Comparison of ENCODE assay signal across 20 cellular contexts in genomic region chr4:14022428-14022827, GRCh38.
DNase-seq lines count a peak whose midpoint lies in the region; TF ChIP-seq lines count a peak whose summit lies in the region.
"Had no signal": no experiment of that assay in that cellular context is flagged by ENCODE, and none has a peak within 500 bp of the region (broad histone marks: within the 10 kb centered on the region; RNA-seq: fewer than 3 reads in every experiment).

No MANE protein-coding gene starts in this region.

- CTCF ChIA-PET in activated CD4-positive, alpha-beta memory T cell treated with anti-CD3 and anti-CD28 coated beads, Interleukin-2, amount 10 ng/mL, durations not matched to agents 7 days and 5 days (lab: Charles Lee): no interaction called here

- H3K4me1 Mint-ChIP-seq in activated CD4-positive, alpha-beta memory T cell treated with anti-CD3 and anti-CD28 coated beads, Interleukin-2, amount 10 ng/mL, durations not matched to agents 7 days and 5 days: no peaks in the 10 kb centered on the region

- H3K27ac Mint-ChIP-seq in activated CD4-positive, alpha-beta memory T cell treated with anti-CD3 and anti-CD28 coated beads, Interleukin-2, amount 10 ng/mL, durations not matched to agents 7 days and 5 days: no peak overlapping the region
- H3K27ac Mint-ChIP-seq: stimulated activated naive CD8-positive, alpha-beta T cell treated with anti-CD3 and anti-CD28 coated beads, Interleukin-15, Interleukin-2, amounts not matched to agents 100 ng/mL and 50 ng/mL, for 24 hours had no signal

- H3K4me3 ChIP-seq in cardiac fibroblast (replicated peaks in 1 of 2; ENCODE audit: low read depth in 2 of 2, low read length in 2 of 2): no peak overlapping the region
- H3K4me3 ChIP-seq: body of pancreas, mucosa of descending colon, SJSA1 had no signal

- peaks cover 7% of the 10 kb centered on the region for H3K9me3 Mint-ChIP-seq in activated CD4-positive, alpha-beta memory T cell treated with anti-CD3 and anti-CD28 coated beads, Interleukin-2, amount 10 ng/mL, durations not matched to agents 7 days and 5 days
- H3K9me3 Mint-ChIP-seq: stimulated activated naive CD8-positive, alpha-beta T cell treated with anti-CD3 and anti-CD28 coated beads, Interleukin-15, Interleukin-2, amounts not matched to agents 100 ng/mL and 50 ng/mL, for 24 hours had no signal

- no peak overlapping the region for H3K4me3 Mint-ChIP-seq in activated CD4-positive, alpha-beta memory T cell treated with anti-CD3 and anti-CD28 coated beads, Interleukin-2, amount 10 ng/mL, durations not matched to agents 7 days and 5 days
- H3K4me3 Mint-ChIP-seq: stimulated activated naive CD8-positive, alpha-beta T cell treated with anti-CD3 and anti-CD28 coated beads, Interleukin-15, Interleukin-2, amounts not matched to agents 100 ng/mL and 50 ng/mL, for 24 hours had no signal

- TF ChIP-seq CTCF in cardiac fibroblast (IDR thresholded peaks at IDR 0.05; ENCODE audit: low read depth, low read length): no peak

- H3K27me3 Mint-ChIP-seq in activated CD4-positive, alpha-beta memory T cell treated with anti-CD3 and anti-CD28 coated beads, Interleukin-2, amount 10 ng/mL, durations not matched to agents 7 days and 5 days: no peaks in the 10 kb centered on the region

- H3K36me3 Mint-ChIP-seq in activated CD4-positive, alpha-beta memory T cell treated with anti-CD3 and anti-CD28 coated beads, Interleukin-2, amount 10 ng/mL, durations not matched to agents 7 days and 5 days (ENCODE audit: low read depth): no peaks in the 10 kb centered on the region

- POLR2A ChIA-PET in activated CD4-positive, alpha-beta memory T cell treated with anti-CD3 and anti-CD28 coated beads, Interleukin-2, amount 10 ng/mL, durations not matched to agents 7 days and 5 days (lab: Charles Lee): no interaction called here

- DNase-seq in AG08396 (ENCODE audit: low spot score): peak; percentile 34
- peak; percentile 64 for DNase-seq in LHCN-M2 (ENCODE audit: low read depth)
- DNase-seq in cardiac fibroblast (ENCODE audit: low read depth in 2 of 2): peak; percentile 14 to 38
- DNase-seq in kidney tubule cell (ENCODE audit: low spot score): peak; percentile 80
- no peak for DNase-seq in NCI-H2107 treated with DMSO at 0.1 percent for 48 hours (lab: John Stamatoyannopoulos, UW; ENCODE audit: unreplicated experiment)
- DNase-seq in NCI-H510A (lab: John Stamatoyannopoulos, UW): no peak
- no peak for DNase-seq in NCI-H2081 treated with DMSO at 0.1 percent for 48 hours (lab: John Stamatoyannopoulos, UW)
- DNase-seq in activated CD4-positive, alpha-beta memory T cell treated with anti-CD3 and anti-CD28 coated beads, Interleukin-2, amount 10 ng/mL, durations not matched to agents 7 days and 5 days: no peak
- DNase-seq: activated CD4-positive, alpha-beta T cell treated with anti-CD3 and anti-CD28 coated beads for 48 hours; activated CD8-positive, alpha-beta memory T cell treated with anti-CD3 and anti-CD28 coated beads, Interleukin-2, amount 50 U/mL, for 48 hours; body of pancreas; COR-L47; left colon; MM.1S; mucosa of descending colon; NCI-H1930; NCI-H526 treated with DMSO at 0.1 percent for 48 hours; right cardiac atrium had no signal

Comparison
In these comparisons a context has a peak if more than half of its experiments do, and no peak if none do; other contexts are left out.
1. DNase-seq: peak in AG08396 (single experiment), LHCN-M2 (single experiment), cardiac fibroblast (2 of 2) and kidney tubule cell (single experiment); none in NCI-H2107 treated with DMSO at 0.1 percent for 48 hours (single experiment), NCI-H510A (single experiment), NCI-H2081 treated with DMSO at 0.1 percent for 48 hours (single experiment) and activated CD4-positive, alpha-beta memory T cell treated with anti-CD3 and anti-CD28 coated beads, Interleukin-2, amount 10 ng/mL, durations not matched to agents 7 days and 5 days (single experiment).